Comparison of ENCODE assay signal across 1 cellular context in genomic region chr22:43482310-43482625, GRCh38.
TF ChIP-seq lines count a peak whose summit lies in the region.

No MANE protein-coding gene starts in this region.

TF ChIP-seq in H1, 55 proteins besides CTCF, POLR2A, EP300 and RAD21 (continued from another document):
- no peak for TF ChIP-seq ATF3 (IDR thresholded peaks at IDR 0.05; ENCODE audit: insufficient read depth, low read depth, low read length)
- TF ChIP-seq SP2 (IDR thresholded peaks at IDR 0.05; ENCODE audit: low read length), result no peak
- no peak for TF ChIP-seq POLR2AphosphoS5 (IDR thresholded peaks at IDR 0.05; ENCODE audit: low read depth, low read length)
- no peak for TF ChIP-seq NRF1 (IDR thresholded peaks at IDR 0.05; ENCODE audit: low read depth, low read length)
- TF ChIP-seq BCL11A (IDR thresholded peaks at IDR 0.05; ENCODE audit: low read depth in 2 of 2, low read length in 2 of 2), result no peak
- TF ChIP-seq TAF7 (optimal IDR thresholded peaks at IDR 0.05; ENCODE audit: borderline replicate concordance, low read depth, low read length), result no peak
- TF ChIP-seq, protein P1, sequence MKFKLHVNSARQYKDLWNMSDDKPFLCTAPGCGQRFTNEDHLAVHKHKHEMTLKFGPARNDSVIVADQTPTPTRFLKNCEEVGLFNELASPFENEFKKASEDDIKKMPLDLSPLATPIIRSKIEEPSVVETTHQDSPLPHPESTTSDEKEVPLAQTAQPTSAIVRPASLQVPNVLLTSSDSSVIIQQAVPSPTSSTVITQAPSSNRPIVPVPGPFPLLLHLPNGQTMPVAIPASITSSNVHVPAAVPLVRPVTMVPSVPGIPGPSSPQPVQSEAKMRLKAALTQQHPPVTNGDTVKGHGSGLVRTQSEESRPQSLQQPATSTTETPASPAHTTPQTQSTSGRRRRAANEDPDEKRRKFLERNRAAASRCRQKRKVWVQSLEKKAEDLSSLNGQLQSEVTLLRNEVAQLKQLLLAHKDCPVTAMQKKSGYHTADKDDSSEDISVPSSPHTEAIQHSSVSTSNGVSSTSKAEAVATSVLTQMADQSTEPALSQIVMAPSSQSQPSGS (IDR thresholded peaks at IDR 0.05; ENCODE audit: low read length), result no peak
TF ChIP-seq in H1: peak in this region for 0.
